ENCODE assay signal across 8 cellular contexts in the genomic region with DNA sequence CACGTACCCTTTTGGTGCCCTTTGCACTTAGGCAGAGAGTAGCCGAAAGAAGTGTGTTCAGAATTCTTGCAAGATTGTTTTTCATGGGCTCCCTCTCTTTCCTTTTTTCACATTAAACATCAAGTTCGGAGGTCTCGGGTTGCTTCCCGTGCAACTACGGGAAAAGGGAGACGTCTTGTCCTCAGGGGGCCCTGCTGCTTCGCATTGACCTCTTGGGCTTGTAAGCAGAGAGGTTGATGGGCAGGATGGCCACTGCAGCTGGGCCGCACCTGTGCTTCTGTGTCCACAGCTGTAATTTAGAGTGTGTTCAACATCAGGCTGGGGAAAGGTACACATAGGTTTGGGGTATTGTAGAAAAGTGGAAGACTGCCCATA.
DNase-seq lines count a peak whose midpoint lies in the region; ATAC-seq and TF ChIP-seq lines count a peak whose summit lies in the region.

No MANE protein-coding gene starts in this region.

- no peaks in the 10 kb centered on the region for H3K27me3 ChIP-seq in subcutaneous abdominal adipose tissue (ENCODE audit: control insufficient read depth in 5 of 5, insufficient read depth in 4 of 5, low read length in 5 of 5)

- H3K9me3 Mint-ChIP-seq in brain (peaks cover 4 to 13% (median 7%) of the 10 kb centered on the region in 5 experiments), memory B cell (no peaks in the 10 kb centered on the region)

- no peak for ATAC-seq in memory B cell (ENCODE audit: low read depth)
- ATAC-seq in GM18868 (IDR thresholded peaks at IDR 0.05; ENCODE audit: unreplicated experiment) = no peak

- H3K27ac Mint-ChIP-seq in brain (peak overlapping the region; percentile 90 to 98 (median 97)), memory B cell (no peak overlapping the region)

- peak overlapping the region; percentile 69 to 92 (median 84) for H3K4me3 ChIP-seq in subcutaneous abdominal adipose tissue (ENCODE audit: low read depth in 1 of 5, low read length in 5 of 5)

- H3K9me3 ChIP-seq in subcutaneous abdominal adipose tissue (ENCODE audit: control insufficient read depth in 5 of 5, low read length in 5 of 5) = no peaks in the 10 kb centered on the region

- peak; percentile 38 for DNase-seq in NCI-H1092 treated with DMSO at 0.1 percent for 48 hours (lab: John Stamatoyannopoulos, UW)
- no peak for DNase-seq in NCI-H1092 (lab: John Stamatoyannopoulos, UW)
- DNase-seq in memory B cell (ENCODE audit: low spot score in 2 of 2) = no peak
- DNase-seq in posterior vena cava (ENCODE audit: low spot score) = no peak
- DNase-seq in SKM-1 treated with dmso at 0.1 percent for 144 hours (lab: John Stamatoyannopoulos, UW; ENCODE audit: unreplicated experiment) = no peak

- H3K36me3 Mint-ChIP-seq in brain = no peaks in the 10 kb centered on the region
- no peaks in the 10 kb centered on the region for H3K36me3 Mint-ChIP-seq in memory B cell

- H3K4me1 Mint-ChIP-seq in brain = peaks cover 55% of the 10 kb centered on the region
- peaks cover 7% of the 10 kb centered on the region for H3K4me1 Mint-ChIP-seq in memory B cell

- no peak for TF ChIP-seq CTCF in brain (conservative IDR thresholded peaks at IDR 0.05)

- H3K27me3 Mint-ChIP-seq in brain (no peaks in the 10 kb centered on the region), memory B cell (peaks cover 13% of the 10 kb centered on the region)

- no peaks in the 10 kb centered on the region for H3K36me3 ChIP-seq in subcutaneous abdominal adipose tissue (ENCODE audit: control insufficient read depth in 5 of 5, insufficient read depth in 5 of 5, low read length in 5 of 5)

- peak overlapping the region in 4 of 5 donors; percentile 59 to 80 (median 64) for H3K9ac ChIP-seq in subcutaneous abdominal adipose tissue (ENCODE audit: low read length in 5 of 5)

- H3K4me3 Mint-ChIP-seq in brain (peak overlapping the region; percentile 85 to 90 (median 86)), memory B cell (peak overlapping the region; percentile 47)

- peaks cover 4 to 44% (median 29%) of the 10 kb centered on the region in 5 donors for H3K4me1 ChIP-seq in subcutaneous abdominal adipose tissue (ENCODE audit: control insufficient read depth in 5 of 5, insufficient read depth in 5 of 5, low read length in 5 of 5)

- H3K27ac ChIP-seq in subcutaneous abdominal adipose tissue (ENCODE audit: low read depth, low read length) = no peak overlapping the region

- intact Hi-C loops in posterior vena cava (cut with DNase I) = no loop called here
